In the genomic region with DNA sequence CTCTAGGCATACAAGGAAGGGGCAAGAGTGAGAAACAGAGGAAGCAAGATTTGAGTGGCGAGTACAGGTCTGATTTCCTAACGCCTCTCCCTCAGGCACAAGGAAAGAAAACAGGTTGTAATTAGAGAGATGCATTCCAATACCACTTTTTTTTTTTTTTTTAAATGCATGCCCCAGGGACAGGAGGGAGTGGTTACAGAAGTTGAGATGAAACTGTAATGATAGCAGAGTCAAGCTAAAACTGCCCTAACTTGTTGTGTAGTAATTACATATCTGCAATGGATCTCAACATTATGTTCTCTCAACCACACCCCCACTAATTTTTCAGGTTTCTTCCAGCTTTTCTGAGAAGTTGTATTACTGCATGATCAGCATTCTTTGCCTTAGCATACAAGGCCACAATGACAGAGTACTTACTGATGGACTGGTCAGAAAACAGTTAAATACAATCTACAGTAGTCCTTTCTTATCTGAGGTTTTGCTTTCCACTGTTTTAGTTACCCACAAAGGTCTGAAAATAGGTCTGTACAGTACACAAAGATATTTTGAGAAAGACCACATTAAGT, we compare ENCODE assay signal across 18 cellular contexts. TPM values are rescaled to one million over a fixed set of nuclear protein-coding genes. Genes with fewer than 3 reads are reported as not detected.
A peak's percentile ranks its signal among the peaks of the same experiment; 100 is the strongest.
DNase-seq lines count a peak whose midpoint lies in the region; ATAC-seq, FAIRE-seq and TF ChIP-seq lines count a peak whose summit lies in the region.
"Had no signal": no experiment of that assay in that cellular context is flagged by ENCODE, and none has a peak within 500 bp of the region (broad histone marks: within the 10 kb centered on the region; RNA-seq: fewer than 3 reads in every experiment).

No MANE protein-coding gene starts in this region.

- FAIRE-seq in GM19239 (lab: Jason Lieb, UNC), result no peak
- FAIRE-seq: D721Med had no signal

- H2AFZ ChIP-seq in MM.1S (ENCODE audit: low read length), result no peak overlapping the region

- H3K4me2 ChIP-seq in MM.1S (ENCODE audit: low read depth, low read length), result peak overlapping the region; percentile 37

- peaks cover 64% of the 10 kb centered on the region for H3K4me1 Mint-ChIP-seq in activated CD4-positive, alpha-beta T cell treated with anti-CD3 and anti-CD28 coated beads, Interleukin-2, amount 10 ng/mL, durations not matched to agents 24 days and 14 days
- H3K4me1 Mint-ChIP-seq in natural killer cell treated with Interleukin-12 subunit alpha and Interleukin-12 subunit beta and Interleukin-15 and Interleukin-18, amount 100 ng/mL, for 72 hours (ENCODE audit: low read depth in 2 of 2), result peaks cover 57 to 64% of the 10 kb centered on the region in 2 donors

- H3K27me3 ChIP-seq in MM.1S (replicated peaks; ENCODE audit: insufficient read depth, low read length), result no peaks in the 10 kb centered on the region
- no peaks in the 10 kb centered on the region for H3K27me3 ChIP-seq in breast epithelium
- H3K27me3 ChIP-seq: uterus had no signal

- no peaks in the 10 kb centered on the region for H3K9me3 Mint-ChIP-seq in activated CD4-positive, alpha-beta T cell treated with anti-CD3 and anti-CD28 coated beads, Interleukin-2, amount 10 ng/mL, durations not matched to agents 24 days and 14 days
- no peaks in the 10 kb centered on the region for H3K9me3 Mint-ChIP-seq in natural killer cell treated with Interleukin-12 subunit alpha and Interleukin-12 subunit beta and Interleukin-15 and Interleukin-18, amount 100 ng/mL, for 72 hours
- H3K9me3 Mint-ChIP-seq: dendritic cell treated with granulocyte-macrophage colony-stimulating factor and Interleukin-4, amounts not matched to agents 40 ng/mL and 50 ng/mL, for 4 days; neural crest cell; stimulated activated memory B cell treated with anti-CD40 and anti-IgM and Interleukin-4, amounts not matched to agents 10 μg/mL and 1 μg/mL and 100 μg/mL, for 72 hours had no signal

- DNase-seq in activated CD4-positive, alpha-beta T cell treated with anti-CD3 and anti-CD28 coated beads, Interleukin-2, amount 10 ng/mL, durations not matched to agents 24 days and 14 days, result no peak
- DNase-seq in activated CD4-positive, alpha-beta T cell treated with anti-CD3 and anti-CD28 coated beads, Interleukin-2, amount 50 U/mL, for 48 hours, result no peak
- DNase-seq in MM.1S (no peak), breast epithelium (ENCODE audit: low spot score in 2 of 2) (no peak), amniotic stem cell (lab: John Stamatoyannopoulos, UW) (no peak), NCI-H1694 (lab: John Stamatoyannopoulos, UW) (no peak), GM19239 (ENCODE audit: insufficient read length, low spot score) (no peak)
- DNase-seq in natural killer cell treated with Interleukin-12 subunit alpha and Interleukin-12 subunit beta and Interleukin-15 and Interleukin-18, amount 100 ng/mL, for 72 hours (ENCODE audit: low spot score), result no peak
- DNase-seq: aorta, NCI-H2107, right cardiac atrium, uterus had no signal

- no peaks in the 10 kb centered on the region for H3K9me2 ChIP-seq in MM.1S (replicated peaks; ENCODE audit: insufficient read depth, low read length)

- ATAC-seq in natural killer cell treated with Interleukin-12 subunit alpha and Interleukin-12 subunit beta and Interleukin-15 and Interleukin-18, amount 100 ng/mL, for 72 hours, result no peak
- ATAC-seq: right cardiac atrium; Right ventricle myocardium inferior; stimulated activated memory B cell treated with anti-CD40 and anti-IgM and Interleukin-4, amounts not matched to agents 10 μg/mL and 1 μg/mL and 100 μg/mL, for 72 hours had no signal

- no peaks in the 10 kb centered on the region for H3K27me3 Mint-ChIP-seq in activated CD4-positive, alpha-beta T cell treated with anti-CD3 and anti-CD28 coated beads, Interleukin-2, amount 10 ng/mL, durations not matched to agents 24 days and 14 days
- no peaks in the 10 kb centered on the region for H3K27me3 Mint-ChIP-seq in natural killer cell treated with Interleukin-12 subunit alpha and Interleukin-12 subunit beta and Interleukin-15 and Interleukin-18, amount 100 ng/mL, for 72 hours
- H3K27me3 Mint-ChIP-seq: dendritic cell treated with granulocyte-macrophage colony-stimulating factor and Interleukin-4, amounts not matched to agents 40 ng/mL and 50 ng/mL, for 4 days; stimulated activated memory B cell treated with anti-CD40 and anti-IgM and Interleukin-4, amounts not matched to agents 10 μg/mL and 1 μg/mL and 100 μg/mL, for 72 hours had no signal

- no peak overlapping the region for H3K9ac ChIP-seq in MM.1S (ENCODE audit: low read length)

- H3K9me3 ChIP-seq in MM.1S (replicated peaks; ENCODE audit: insufficient read depth, low read length) (no peaks in the 10 kb centered on the region), breast epithelium (no peaks in the 10 kb centered on the region)
- H3K9me3 ChIP-seq: uterus had no signal

- TF ChIP-seq CTCF in MM.1S (IDR thresholded peaks at IDR 0.05; ENCODE audit: low read length) (no peak), breast epithelium (IDR thresholded peaks at IDR 0.05) (no peak)

- peak overlapping the region; percentile 99 for H3K4me3 Mint-ChIP-seq in activated CD4-positive, alpha-beta T cell treated with anti-CD3 and anti-CD28 coated beads, Interleukin-2, amount 10 ng/mL, durations not matched to agents 24 days and 14 days
- H3K4me3 Mint-ChIP-seq in natural killer cell treated with Interleukin-12 subunit alpha and Interleukin-12 subunit beta and Interleukin-15 and Interleukin-18, amount 100 ng/mL, for 72 hours, result peak overlapping the region; percentile 97
- H3K4me3 Mint-ChIP-seq: dendritic cell treated with granulocyte-macrophage colony-stimulating factor and Interleukin-4, amounts not matched to agents 40 ng/mL and 50 ng/mL, for 4 days; stimulated activated memory B cell treated with anti-CD40 and anti-IgM and Interleukin-4, amounts not matched to agents 10 μg/mL and 1 μg/mL and 100 μg/mL, for 72 hours had no signal

- H3K36me3 ChIP-seq in MM.1S (replicated peaks; ENCODE audit: insufficient read depth, low read length), result peaks cover 15% of the 10 kb centered on the region
- H3K36me3 ChIP-seq in breast epithelium, result no peaks in the 10 kb centered on the region
- H3K36me3 ChIP-seq: uterus had no signal

- no peak for TF ChIP-seq POLR2A in breast epithelium (IDR thresholded peaks at IDR 0.05)

- peaks cover 80% of the 10 kb centered on the region for H3K36me3 Mint-ChIP-seq in activated CD4-positive, alpha-beta T cell treated with anti-CD3 and anti-CD28 coated beads, Interleukin-2, amount 10 ng/mL, durations not matched to agents 24 days and 14 days (ENCODE audit: low read depth)
- H3K36me3 Mint-ChIP-seq in natural killer cell treated with Interleukin-12 subunit alpha and Interleukin-12 subunit beta and Interleukin-15 and Interleukin-18, amount 100 ng/mL, for 72 hours, result peaks cover 57% of the 10 kb centered on the region

- H4K20me1 ChIP-seq in MM.1S (ENCODE audit: insufficient read depth, low read length), result 0 out of 2 replicates have a peak, but pooled peaks cover 3% of the 10 kb centered on the region

- H3K27ac Mint-ChIP-seq in activated CD4-positive, alpha-beta T cell treated with anti-CD3 and anti-CD28 coated beads, Interleukin-2, amount 10 ng/mL, durations not matched to agents 24 days and 14 days, result peak overlapping the region; percentile 42
- H3K27ac Mint-ChIP-seq in natural killer cell treated with Interleukin-12 subunit alpha and Interleukin-12 subunit beta and Interleukin-15 and Interleukin-18, amount 100 ng/mL, for 72 hours, result peak overlapping the region; percentile 93 to 96
- H3K27ac Mint-ChIP-seq: dendritic cell treated with granulocyte-macrophage colony-stimulating factor and Interleukin-4, amounts not matched to agents 40 ng/mL and 50 ng/mL, for 4 days; stimulated activated memory B cell treated with anti-CD40 and anti-IgM and Interleukin-4, amounts not matched to agents 10 μg/mL and 1 μg/mL and 100 μg/mL, for 72 hours had no signal

- H3K4me3 ChIP-seq in MM.1S (ENCODE audit: low read length), result no peak overlapping the region
- H3K4me3 ChIP-seq in breast epithelium, result no peak overlapping the region
- H3K4me3 ChIP-seq: uterus had no signal

- H3F3A ChIP-seq in MM.1S (ENCODE audit: insufficient read depth, low read length), result peaks cover 59% of the 10 kb centered on the region

- H3K4me1 ChIP-seq in MM.1S (ENCODE audit: low read length), result peaks cover 61% of the 10 kb centered on the region
- peaks cover 0 to 21% of the 10 kb centered on the region in 2 donors for H3K4me1 ChIP-seq in breast epithelium

- intact Hi-C loops in activated CD4-positive, alpha-beta T cell treated with anti-CD3 and anti-CD28 coated beads, Interleukin-2, amount 10 ng/mL, durations not matched to agents 24 days and 14 days (cut with micrococcal nuclease), result loop anchor here (2.0 kb wide), 1 partner anchor 14 kb away; no protein-coding TSS in a partner anchor
- intact Hi-C loops in breast epithelium (cut with DNase I; ENCODE audit: low total_unique reads), result no loop called here

- peaks cover 52% of the 10 kb centered on the region for H3K79me2 ChIP-seq in MM.1S (ENCODE audit: low read length)

- peak overlapping the region; percentile 16; the same call in 1 of the 2 replicates for H3K27ac ChIP-seq in MM.1S (ENCODE audit: low read length)
- H3K27ac ChIP-seq in breast epithelium, result peak overlapping the region; percentile 72 to 77
- H3K27ac ChIP-seq: uterus had no signal

RNA-seq across cellular contexts. Expression of gene ETV3, which starts 5.5 kb away (rescaled TPM):
- 40.4 and 41.3 TPM in 2 replicates for total RNA-seq in activated CD4-positive, alpha-beta T cell treated with anti-CD3 and anti-CD28 coated beads, Interleukin-2, amount 10 ng/mL, durations not matched to agents 24 days and 14 days
- total RNA-seq in breast epithelium, result 10 to 100 TPM; 20.0 to 28.0 (median 22.0) TPM
- total RNA-seq in natural killer cell treated with Interleukin-12 subunit alpha and Interleukin-12 subunit beta and Interleukin-15 and Interleukin-18, amount 100 ng/mL, for 72 hours, result 10 to 100 TPM; 45.8 to 63.0 TPM

RNA-seq across cellular contexts. Expression of gene ETV3L, which starts 33.1 kb away (rescaled TPM):
- not detected in 2 replicates for total RNA-seq in activated CD4-positive, alpha-beta T cell treated with anti-CD3 and anti-CD28 coated beads, Interleukin-2, amount 10 ng/mL, durations not matched to agents 24 days and 14 days
- not detected for total RNA-seq in breast epithelium
- total RNA-seq in natural killer cell treated with Interleukin-12 subunit alpha and Interleukin-12 subunit beta and Interleukin-15 and Interleukin-18, amount 100 ng/mL, for 72 hours, result 1 to 10 TPM; 1.7 to 3.6 TPM
- total RNA-seq: aorta, lower leg skin, right cardiac atrium, Right ventricle myocardium inferior, uterus had no signal
